In genomic region chr12:11107719-11108118, GRCh38 we compare ENCODE assay signal across 35 cellular contexts. TPM values are rescaled to one million over a fixed set of nuclear protein-coding genes. Genes with fewer than 3 reads are reported as not detected.
"Had no signal": no experiment of that assay in that cellular context is flagged by ENCODE, and none has a peak within 500 bp of the region (broad histone marks: within the 10 kb centered on the region; RNA-seq: fewer than 3 reads in every experiment).

No MANE protein-coding gene starts in this region.

- H3K4me3 Mint-ChIP-seq: activated CD4-positive, alpha-beta T cell treated with anti-CD3 and anti-CD28 coated beads, Interleukin-2, amount 10 ng/mL, durations not matched to agents 24 days and 14 days; activated CD8-positive, alpha-beta T cell treated with anti-CD3 and anti-CD28 coated beads for 36 hours; activated naive CD4-positive, alpha-beta T cell treated with anti-CD3 and anti-CD28 coated beads, Interleukin-2, amount 10 ng/mL, durations not matched to agents 7 days and 5 days; activated naive CD8-positive, alpha-beta T cell treated with anti-CD3 and anti-CD28 coated beads, Interleukin-2, amount 10 ng/mL, durations not matched to agents 7 days and 5 days; activated T-cell treated with anti-CD3 and anti-CD28 coated beads, Interleukin-2, amount 50 U/mL, for 24 hours; activated T-helper 1 cell treated with anti-CD3 and anti-CD28 coated beads, Interleukin-12 subunit alpha, Interleukin-12 subunit beta, Interleukin-2, Interleukin-4 antibody, amounts not matched to agents 30 ng/mL and 10 ng/mL and 1 ng/mL, durations not matched to agents 14 hours and 24 hours and 36 hours had no signal

- H3K27me3 ChIP-seq: body of pancreas, breast epithelium, MG63, SJCRH30 had no signal

- ATAC-seq: activated CD8-positive, alpha-beta T cell treated with anti-CD3 and anti-CD28 coated beads for 36 hours; body of pancreas; Panc1 had no signal

- DNase-seq: activated CD4-positive, alpha-beta T cell treated with anti-CD3 and anti-CD28 coated beads, Interleukin-2, amount 10 ng/mL, durations not matched to agents 24 days and 14 days; activated CD4-positive, alpha-beta T cell treated with anti-CD3 and anti-CD28 coated beads, Interleukin-2, amount 50 U/mL, for 4 hours; activated CD8-positive, alpha-beta T cell treated with anti-CD3 and anti-CD28 coated beads for 36 hours; activated effector memory CD4-positive, alpha-beta T cell treated with Interleukin-2 at 50 U/mL for 16 hours; activated naive CD4-positive, alpha-beta T cell treated with anti-CD3 and anti-CD28 coated beads, Interleukin-2, amount 10 ng/mL, durations not matched to agents 7 days and 5 days; activated naive CD8-positive, alpha-beta T cell treated with anti-CD3 and anti-CD28 coated beads, Interleukin-2, amount 10 ng/mL, durations not matched to agents 7 days and 5 days; activated T-cell treated with anti-CD3 and anti-CD28 coated beads, Interleukin-2, amount 50 U/mL, for 24 hours; amygdala; body of pancreas; cerebellar nuclear complex; Kasumi-1; KG1; MG63; NCI-H1048; NCI-H1105 treated with DMSO at 0.1 percent for 48 hours; NCI-H1436; NCI-H1694; NCI-H1930; NCI-H2081 treated with DMSO at 0.1 percent for 48 hours; NCI-H226; NCI-H446 treated with DMSO at 0.1 percent for 48 hours; NCI-H524; NCI-H69; NCI-H82; SHP77; SJCRH30; T1000 had no signal

- H3K4me1 ChIP-seq: body of pancreas, breast epithelium, SJCRH30 had no signal

- H3K36me3 ChIP-seq: breast epithelium, SJCRH30 had no signal

- H3K9me3 ChIP-seq: body of pancreas had no signal

- FAIRE-seq: astrocyte had no signal

- H3K4me3 ChIP-seq: body of pancreas, breast epithelium, MG63, SJCRH30, SK-N-MC had no signal

- H3K27ac Mint-ChIP-seq: activated CD4-positive, alpha-beta T cell treated with anti-CD3 and anti-CD28 coated beads, Interleukin-2, amount 10 ng/mL, durations not matched to agents 24 days and 14 days; activated CD8-positive, alpha-beta T cell treated with anti-CD3 and anti-CD28 coated beads for 36 hours; activated naive CD4-positive, alpha-beta T cell treated with anti-CD3 and anti-CD28 coated beads, Interleukin-2, amount 10 ng/mL, durations not matched to agents 7 days and 5 days; activated naive CD8-positive, alpha-beta T cell treated with anti-CD3 and anti-CD28 coated beads, Interleukin-2, amount 10 ng/mL, durations not matched to agents 7 days and 5 days; activated T-cell treated with anti-CD3 and anti-CD28 coated beads, Interleukin-2, amount 50 U/mL, for 24 hours had no signal

- H3K27me3 Mint-ChIP-seq: activated CD4-positive, alpha-beta T cell treated with anti-CD3 and anti-CD28 coated beads, Interleukin-2, amount 10 ng/mL, durations not matched to agents 24 days and 14 days; activated CD8-positive, alpha-beta T cell treated with anti-CD3 and anti-CD28 coated beads for 36 hours; activated naive CD4-positive, alpha-beta T cell treated with anti-CD3 and anti-CD28 coated beads, Interleukin-2, amount 10 ng/mL, durations not matched to agents 7 days and 5 days; activated naive CD8-positive, alpha-beta T cell treated with anti-CD3 and anti-CD28 coated beads, Interleukin-2, amount 10 ng/mL, durations not matched to agents 7 days and 5 days; activated T-cell treated with anti-CD3 and anti-CD28 coated beads, Interleukin-2, amount 50 U/mL, for 24 hours had no signal

- H3K27ac ChIP-seq: body of pancreas, breast epithelium, SJCRH30, SK-N-MC had no signal

RNA-seq across cellular contexts. Expression of gene TAS2R43, which starts 15.6 kb away (rescaled TPM):
- total RNA-seq: activated CD8-positive, alpha-beta memory T cell treated with anti-CD3 and anti-CD28 coated beads for 36 hours had no signal
- polyA plus RNA-seq: adipose tissue had no signal

RNA-seq across cellular contexts. Expression of gene TAS2R46, which starts 45.6 kb away (rescaled TPM):
- total RNA-seq: RPMI7951 had no signal
- polyA plus RNA-seq: adipose tissue had no signal
